9 cellular contexts compared by ENCODE assay signal in genomic region chr22:33210129-33210784, GRCh38.
DNase-seq lines count a peak whose midpoint lies in the region; ATAC-seq and TF ChIP-seq lines count a peak whose summit lies in the region.
"Had no signal": no experiment of that assay in that cellular context is flagged by ENCODE, and none has a peak within 500 bp of the region (broad histone marks: within the 10 kb centered on the region; RNA-seq: fewer than 3 reads in every experiment).

No MANE protein-coding gene starts in this region.

- H3K27me3 ChIP-seq in esophagus squamous epithelium, result peaks cover 0 to 30% (median 0%) of the 10 kb centered on the region in 4 donors
- H3K27me3 ChIP-seq in osteoblast (ENCODE audit: insufficient read depth, low read length), result peaks cover 3% of the 10 kb centered on the region

- peak; percentile 67 for TF ChIP-seq CTCF in LNCAP (IDR thresholded peaks at IDR 0.05)
- peak; percentile 70 for TF ChIP-seq CTCF in RWPE1 (conservative IDR thresholded peaks at IDR 0.05; ENCODE audit: low read depth)
- peak in 4 of 6 experiments; percentile 22 to 49 (median 35) for TF ChIP-seq CTCF in esophagus squamous epithelium (IDR thresholded peaks at IDR 0.05)
- peak; percentile 61 for TF ChIP-seq CTCF in osteoblast (IDR thresholded peaks at IDR 0.05; ENCODE audit: extremely low read depth, low read depth, low read length)

- no peaks in the 10 kb centered on the region for H3K36me3 Mint-ChIP-seq in activated CD4-positive, alpha-beta T cell treated with anti-CD3 and anti-CD28 coated beads, Interleukin-2, amount 10 ng/mL, durations not matched to agents 24 days and 14 days (ENCODE audit: low read depth)
- H3K36me3 Mint-ChIP-seq: activated naive CD4-positive, alpha-beta T cell treated with anti-CD3 and anti-CD28 coated beads, Interleukin-2, amount 50 U/mL, for 24 hours had no signal

- H3K36me3 ChIP-seq in esophagus squamous epithelium (no peaks in the 10 kb centered on the region), osteoblast (ENCODE audit: insufficient read depth, low read length) (no peaks in the 10 kb centered on the region)

- H3K79me2 ChIP-seq in osteoblast (ENCODE audit: insufficient read depth, low read length), result no peaks in the 10 kb centered on the region

- H3K4me2 ChIP-seq in osteoblast (ENCODE audit: insufficient read depth, low read length), result no peak overlapping the region

- no peak overlapping the region for H3K27ac ChIP-seq in RWPE1
- no peak overlapping the region for H3K27ac ChIP-seq in esophagus squamous epithelium
- H3K27ac ChIP-seq in osteoblast (ENCODE audit: low read depth, low read length), result no peak overlapping the region

- H3K4me1 ChIP-seq in esophagus squamous epithelium (no peaks in the 10 kb centered on the region), osteoblast (ENCODE audit: insufficient read depth, low read length) (no peaks in the 10 kb centered on the region)

- H3K4me3 Mint-ChIP-seq in activated CD4-positive, alpha-beta T cell treated with anti-CD3 and anti-CD28 coated beads, Interleukin-2, amount 10 ng/mL, durations not matched to agents 24 days and 14 days, result no peak overlapping the region
- H3K4me3 Mint-ChIP-seq: activated naive CD4-positive, alpha-beta T cell treated with anti-CD3 and anti-CD28 coated beads, Interleukin-2, amount 50 U/mL, for 24 hours had no signal

- POLR2A ChIA-PET in RWPE1 (lab: Yijun Ruan, JAX; ENCODE audit: low non-redundant PET), result no interaction called here

- H3K4me3 ChIP-seq in esophagus squamous epithelium, result no peak overlapping the region
- no peak overlapping the region for H3K4me3 ChIP-seq in osteoblast (ENCODE audit: insufficient read depth, low read length)

- intact Hi-C loops in activated CD4-positive, alpha-beta T cell treated with anti-CD3 and anti-CD28 coated beads, Interleukin-2, amount 10 ng/mL, durations not matched to agents 24 days and 14 days (cut with micrococcal nuclease), result no loop called here
- intact Hi-C loops in esophagus squamous epithelium (cut with DNase I), result no loop called here

- H3K4me1 Mint-ChIP-seq in activated CD4-positive, alpha-beta T cell treated with anti-CD3 and anti-CD28 coated beads, Interleukin-2, amount 10 ng/mL, durations not matched to agents 24 days and 14 days, result no peaks in the 10 kb centered on the region
- H3K4me1 Mint-ChIP-seq: activated naive CD4-positive, alpha-beta T cell treated with anti-CD3 and anti-CD28 coated beads, Interleukin-2, amount 50 U/mL, for 24 hours had no signal

- CTCF ChIA-PET in RWPE1 (lab: Yijun Ruan, JAX), result no interaction called here

- no peak for TF ChIP-seq POLR2A in esophagus squamous epithelium (IDR thresholded peaks at IDR 0.05)

- ATAC-seq in GM19463 (IDR thresholded peaks at IDR 0.05; ENCODE audit: unreplicated experiment) (no peak), HG02623 (IDR thresholded peaks at IDR 0.05; ENCODE audit: unreplicated experiment) (no peak)

- H3K9me3 ChIP-seq in esophagus squamous epithelium (no peaks in the 10 kb centered on the region), osteoblast (ENCODE audit: low read depth, low read length) (no peaks in the 10 kb centered on the region)

- no peaks in the 10 kb centered on the region for H4K20me1 ChIP-seq in osteoblast (ENCODE audit: insufficient read depth, low read length)

- 33 to 47% methylated on average over 10 to 14 of the region's 19 CpGs for WGBS in esophagus squamous epithelium, 2 donors

- DNase-seq in activated CD4-positive, alpha-beta T cell treated with anti-CD3 and anti-CD28 coated beads, Interleukin-2, amount 10 ng/mL, durations not matched to agents 24 days and 14 days, result peak; percentile 71
- DNase-seq in activated CD4-positive, alpha-beta T cell treated with anti-CD3 and anti-CD28 coated beads, Interleukin-2, amount 50 U/mL, for 1 hour, result no peak
- peak; percentile 46 for DNase-seq in RWPE1 (ENCODE audit: low spot score)
- no peak for DNase-seq in esophagus squamous epithelium (lab: John Stamatoyannopoulos, UW)
- DNase-seq in osteoblast (ENCODE audit: insufficient read length, low spot score, missing footprints), result peak; percentile 87

- peaks cover 1% of the 10 kb centered on the region for H3K27me3 Mint-ChIP-seq in activated CD4-positive, alpha-beta T cell treated with anti-CD3 and anti-CD28 coated beads, Interleukin-2, amount 10 ng/mL, durations not matched to agents 24 days and 14 days

- H2AFZ ChIP-seq in osteoblast (ENCODE audit: low read length), result peak overlapping the region; percentile 25

- no peak overlapping the region for H3K27ac Mint-ChIP-seq in activated CD4-positive, alpha-beta T cell treated with anti-CD3 and anti-CD28 coated beads, Interleukin-2, amount 10 ng/mL, durations not matched to agents 24 days and 14 days
- H3K27ac Mint-ChIP-seq: activated naive CD4-positive, alpha-beta T cell treated with anti-CD3 and anti-CD28 coated beads, Interleukin-2, amount 50 U/mL, for 24 hours had no signal

- H3K9me3 Mint-ChIP-seq in activated CD4-positive, alpha-beta T cell treated with anti-CD3 and anti-CD28 coated beads, Interleukin-2, amount 10 ng/mL, durations not matched to agents 24 days and 14 days, result no peaks in the 10 kb centered on the region
- H3K9me3 Mint-ChIP-seq: activated naive CD4-positive, alpha-beta T cell treated with anti-CD3 and anti-CD28 coated beads, Interleukin-2, amount 50 U/mL, for 24 hours had no signal

Comparison
In these comparisons a context has a peak if more than half of its experiments do, and no peak if none do; other contexts are left out.
1. DNase-seq: peak in activated CD4-positive, alpha-beta T cell treated with anti-CD3 and anti-CD28 coated beads, Interleukin-2, amount 10 ng/mL, durations not matched to agents 24 days and 14 days (single experiment), RWPE1 (single experiment) and osteoblast (single experiment); none in activated CD4-positive, alpha-beta T cell treated with anti-CD3 and anti-CD28 coated beads, Interleukin-2, amount 50 U/mL, for 1 hour (single experiment) and esophagus squamous epithelium (single experiment).
2. Peak in every context shown above with its lines, with median percentiles within 50 percentile points of each other: CTCF ChIP-seq.